Comparison of ENCODE assay signal across 1 cellular context in the genomic region with DNA sequence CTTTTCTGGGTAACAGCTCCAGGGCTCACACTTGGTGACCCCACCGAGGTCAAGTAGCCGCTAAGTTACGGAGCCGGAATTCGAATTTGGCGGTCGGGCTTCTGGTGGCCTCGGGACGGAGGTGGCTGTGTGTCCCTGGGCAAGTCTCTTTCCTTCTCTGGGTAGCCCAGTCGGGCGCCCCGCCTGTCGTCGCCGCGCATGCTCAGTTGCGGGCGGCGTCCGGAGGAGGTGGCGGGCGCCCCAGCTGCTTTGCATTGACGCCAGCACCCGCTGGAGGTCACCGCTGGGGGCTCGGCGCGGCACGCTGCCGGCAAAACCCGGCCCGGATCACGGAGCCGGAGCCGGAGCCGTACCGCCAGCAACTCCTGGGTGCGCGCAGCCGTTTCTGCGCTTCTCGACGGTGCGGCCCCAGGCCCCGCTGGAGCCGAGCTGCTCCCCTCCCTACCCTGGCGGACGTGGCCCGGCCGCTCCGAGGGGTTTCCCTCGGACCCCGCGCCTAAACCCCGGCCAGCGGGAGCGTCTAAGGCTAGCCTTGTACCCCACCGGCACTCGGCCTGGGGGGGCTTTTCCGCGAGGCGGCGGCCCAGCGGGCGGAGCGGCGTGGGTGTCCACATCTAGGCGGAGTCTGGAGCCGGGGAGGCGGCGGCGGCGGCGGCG.
A peak's percentile ranks its signal among the peaks of the same experiment; 100 is the strongest.
TF ChIP-seq lines count a peak whose summit lies in the region.

No MANE protein-coding gene starts in this region.

TF ChIP-seq in K562, 482 proteins besides CTCF, POLR2A, EP300 and RAD21 (continued from another document and continues in another):
- TF ChIP-seq DIDO1 (tag; IDR thresholded peaks at IDR 0.05; ENCODE audit: low read depth) (no peak), SIN3A (IDR thresholded peaks at IDR 0.05; ENCODE audit: borderline replicate concordance in 2 of 2, control insufficient read depth in 1 of 2, low read depth in 2 of 2, low read length in 2 of 2) (peak in 1 of 2 experiments; percentile 73; a peak in 1 of 4 replicates), RUNX1 (IDR thresholded peaks at IDR 0.05; ENCODE audit: low read depth) (0 out of 2 replicates have a peak, but pooled peaks have one; percentile 30), FOXK1 (CRISPR knock-in tag; IDR thresholded peaks at IDR 0.05; ENCODE audit: borderline replicate concordance) (peak; percentile 85; the same call in 1 of the 2 replicates), NR2C1 (IDR thresholded peaks at IDR 0.05) (peak; percentile 92), NR2C1 (tag; IDR thresholded peaks at IDR 0.05) (peak; percentile 96), ZNF584 (CRISPR knock-in tag; IDR thresholded peaks at IDR 0.05; ENCODE audit: low read depth) (no peak), YY1 (IDR thresholded peaks at IDR 0.05; ENCODE audit: borderline replicate concordance in 1 of 3, control insufficient read depth in 1 of 3, extremely low read depth in 1 of 3, insufficient read depth in 3 of 3, insufficient read length in 1 of 3, insufficient replicate concordance in 2 of 3, low read depth in 1 of 3, low read length in 2 of 3) (peak in 2 of 3 experiments; percentile 71 to 80), TBL1XR1 (IDR thresholded peaks at IDR 0.05; ENCODE audit: low read length in 2 of 2) (peak; percentile 18 to 25; a peak in 1 of 4 replicates), RB1 (IDR thresholded peaks at IDR 0.05; ENCODE audit: low read depth) (peak; percentile 94), BCOR (IDR thresholded peaks at IDR 0.05) (peak; percentile 76; the same call in 1 of the 2 replicates), MTA2 (IDR thresholded peaks at IDR 0.05; ENCODE audit: low read depth) (no peak), PCBP1 (IDR thresholded peaks at IDR 0.05; ENCODE audit: low read depth, low read length, poor library complexity, severe bottlenecking) (peak; percentile 83), PCBP2 (IDR thresholded peaks at IDR 0.05; ENCODE audit: low read depth, low read length, poor library complexity, severe bottlenecking) (no peak), ZNF347 (CRISPR knock-in tag; IDR thresholded peaks at IDR 0.05; ENCODE audit: low read depth) (no peak), KDM2B (CRISPR knock-in tag; IDR thresholded peaks at IDR 0.05) (peak; percentile 80; the same call in 1 of the 2 replicates), KDM1A (IDR thresholded peaks at IDR 0.05) (peak; percentile 29 to 50; a peak in 2 of 4 replicates), L3MBTL2 (IDR thresholded peaks at IDR 0.05) (0 out of 2 replicates have a peak, but pooled peaks have one; percentile 47), NCOR1 (IDR thresholded peaks at IDR 0.05) (peak; percentile 60), SIX5 (IDR thresholded peaks at IDR 0.05; ENCODE audit: borderline replicate concordance in 1 of 2, insufficient read depth in 1 of 2, low read depth in 1 of 2, low read length in 2 of 2) (no peak), GTF2F1 (IDR thresholded peaks at IDR 0.05; ENCODE audit: low read depth, low read length) (0 out of 2 replicates have a peak, but pooled peaks have one; percentile 38), ZNF175 (CRISPR knock-in tag; IDR thresholded peaks at IDR 0.05; ENCODE audit: low read depth) (peak; percentile 57; the same call in 1 of the 2 replicates), NRF1 (conservative IDR thresholded peaks at IDR 0.05 in 1 of 2, IDR thresholded peaks at IDR 0.05 in 1 of 2) (peak; percentile 94 to 95), IRF2 (CRISPR knock-in tag; IDR thresholded peaks at IDR 0.05) (no peak), ATF1 (CRISPR knock-in tag; IDR thresholded peaks at IDR 0.05) (peak; percentile 50), ATF1 (tag; IDR thresholded peaks at IDR 0.05) (peak; percentile 92), ADNP (tag; IDR thresholded peaks at IDR 0.05) (peak; percentile 66; the same call in 1 of the 2 replicates), MCM2 (IDR thresholded peaks at IDR 0.05; ENCODE audit: low read depth) (no peak), ZNF586 (CRISPR knock-in tag; conservative IDR thresholded peaks at IDR 0.05) (no peak), ZNF184 (CRISPR knock-in tag; IDR thresholded peaks at IDR 0.05) (no peak), STAT5B (CRISPR knock-in tag; IDR thresholded peaks at IDR 0.05) (no peak), ZNF146 (CRISPR knock-in tag; IDR thresholded peaks at IDR 0.05; ENCODE audit: unreplicated experiment) (no peak), CXXC5 (CRISPR knock-in tag; IDR thresholded peaks at IDR 0.05) (peak; percentile 96), CHD4 (IDR thresholded peaks at IDR 0.05; ENCODE audit: insufficient read depth, insufficient replicate concordance, low read depth, low read length, poor library complexity, severe bottlenecking) (no peak), SETDB1 (IDR thresholded peaks at IDR 0.05; ENCODE audit: low read length) (peak; percentile 25), DPF2 (IDR thresholded peaks at IDR 0.05) (no peak), SRSF1 (IDR thresholded peaks at IDR 0.05; ENCODE audit: low read depth, low read length) (peak; percentile 13; the same call in 1 of the 2 replicates), NUFIP1 (IDR thresholded peaks at IDR 0.05; ENCODE audit: partially characterized antibody) (no peak)
- TF ChIP-seq, protein P1, sequence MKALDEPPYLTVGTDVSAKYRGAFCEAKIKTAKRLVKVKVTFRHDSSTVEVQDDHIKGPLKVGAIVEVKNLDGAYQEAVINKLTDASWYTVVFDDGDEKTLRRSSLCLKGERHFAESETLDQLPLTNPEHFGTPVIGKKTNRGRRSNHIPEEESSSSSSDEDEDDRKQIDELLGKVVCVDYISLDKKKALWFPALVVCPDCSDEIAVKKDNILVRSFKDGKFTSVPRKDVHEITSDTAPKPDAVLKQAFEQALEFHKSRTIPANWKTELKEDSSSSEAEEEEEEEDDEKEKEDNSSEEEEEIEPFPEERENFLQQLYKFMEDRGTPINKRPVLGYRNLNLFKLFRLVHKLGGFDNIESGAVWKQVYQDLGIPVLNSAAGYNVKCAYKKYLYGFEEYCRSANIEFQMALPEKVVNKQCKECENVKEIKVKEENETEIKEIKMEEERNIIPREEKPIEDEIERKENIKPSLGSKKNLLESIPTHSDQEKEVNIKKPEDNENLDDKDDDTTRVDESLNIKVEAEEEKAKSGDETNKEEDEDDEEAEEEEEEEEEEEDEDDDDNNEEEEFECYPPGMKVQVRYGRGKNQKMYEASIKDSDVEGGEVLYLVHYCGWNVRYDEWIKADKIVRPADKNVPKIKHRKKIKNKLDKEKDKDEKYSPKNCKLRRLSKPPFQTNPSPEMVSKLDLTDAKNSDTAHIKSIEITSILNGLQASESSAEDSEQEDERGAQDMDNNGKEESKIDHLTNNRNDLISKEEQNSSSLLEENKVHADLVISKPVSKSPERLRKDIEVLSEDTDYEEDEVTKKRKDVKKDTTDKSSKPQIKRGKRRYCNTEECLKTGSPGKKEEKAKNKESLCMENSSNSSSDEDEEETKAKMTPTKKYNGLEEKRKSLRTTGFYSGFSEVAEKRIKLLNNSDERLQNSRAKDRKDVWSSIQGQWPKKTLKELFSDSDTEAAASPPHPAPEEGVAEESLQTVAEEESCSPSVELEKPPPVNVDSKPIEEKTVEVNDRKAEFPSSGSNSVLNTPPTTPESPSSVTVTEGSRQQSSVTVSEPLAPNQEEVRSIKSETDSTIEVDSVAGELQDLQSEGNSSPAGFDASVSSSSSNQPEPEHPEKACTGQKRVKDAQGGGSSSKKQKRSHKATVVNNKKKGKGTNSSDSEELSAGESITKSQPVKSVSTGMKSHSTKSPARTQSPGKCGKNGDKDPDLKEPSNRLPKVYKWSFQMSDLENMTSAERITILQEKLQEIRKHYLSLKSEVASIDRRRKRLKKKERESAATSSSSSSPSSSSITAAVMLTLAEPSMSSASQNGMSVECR (CRISPR knock-in tag; IDR thresholded peaks at IDR 0.05): peak; percentile 11; the same call in 1 of the 2 replicates
- TF ChIP-seq, protein P2, sequence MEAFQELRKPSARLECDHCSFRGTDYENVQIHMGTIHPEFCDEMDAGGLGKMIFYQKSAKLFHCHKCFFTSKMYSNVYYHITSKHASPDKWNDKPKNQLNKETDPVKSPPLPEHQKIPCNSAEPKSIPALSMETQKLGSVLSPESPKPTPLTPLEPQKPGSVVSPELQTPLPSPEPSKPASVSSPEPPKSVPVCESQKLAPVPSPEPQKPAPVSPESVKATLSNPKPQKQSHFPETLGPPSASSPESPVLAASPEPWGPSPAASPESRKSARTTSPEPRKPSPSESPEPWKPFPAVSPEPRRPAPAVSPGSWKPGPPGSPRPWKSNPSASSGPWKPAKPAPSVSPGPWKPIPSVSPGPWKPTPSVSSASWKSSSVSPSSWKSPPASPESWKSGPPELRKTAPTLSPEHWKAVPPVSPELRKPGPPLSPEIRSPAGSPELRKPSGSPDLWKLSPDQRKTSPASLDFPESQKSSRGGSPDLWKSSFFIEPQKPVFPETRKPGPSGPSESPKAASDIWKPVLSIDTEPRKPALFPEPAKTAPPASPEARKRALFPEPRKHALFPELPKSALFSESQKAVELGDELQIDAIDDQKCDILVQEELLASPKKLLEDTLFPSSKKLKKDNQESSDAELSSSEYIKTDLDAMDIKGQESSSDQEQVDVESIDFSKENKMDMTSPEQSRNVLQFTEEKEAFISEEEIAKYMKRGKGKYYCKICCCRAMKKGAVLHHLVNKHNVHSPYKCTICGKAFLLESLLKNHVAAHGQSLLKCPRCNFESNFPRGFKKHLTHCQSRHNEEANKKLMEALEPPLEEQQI (IDR thresholded peaks at IDR 0.05): no peak
- TF ChIP-seq, protein P3, sequence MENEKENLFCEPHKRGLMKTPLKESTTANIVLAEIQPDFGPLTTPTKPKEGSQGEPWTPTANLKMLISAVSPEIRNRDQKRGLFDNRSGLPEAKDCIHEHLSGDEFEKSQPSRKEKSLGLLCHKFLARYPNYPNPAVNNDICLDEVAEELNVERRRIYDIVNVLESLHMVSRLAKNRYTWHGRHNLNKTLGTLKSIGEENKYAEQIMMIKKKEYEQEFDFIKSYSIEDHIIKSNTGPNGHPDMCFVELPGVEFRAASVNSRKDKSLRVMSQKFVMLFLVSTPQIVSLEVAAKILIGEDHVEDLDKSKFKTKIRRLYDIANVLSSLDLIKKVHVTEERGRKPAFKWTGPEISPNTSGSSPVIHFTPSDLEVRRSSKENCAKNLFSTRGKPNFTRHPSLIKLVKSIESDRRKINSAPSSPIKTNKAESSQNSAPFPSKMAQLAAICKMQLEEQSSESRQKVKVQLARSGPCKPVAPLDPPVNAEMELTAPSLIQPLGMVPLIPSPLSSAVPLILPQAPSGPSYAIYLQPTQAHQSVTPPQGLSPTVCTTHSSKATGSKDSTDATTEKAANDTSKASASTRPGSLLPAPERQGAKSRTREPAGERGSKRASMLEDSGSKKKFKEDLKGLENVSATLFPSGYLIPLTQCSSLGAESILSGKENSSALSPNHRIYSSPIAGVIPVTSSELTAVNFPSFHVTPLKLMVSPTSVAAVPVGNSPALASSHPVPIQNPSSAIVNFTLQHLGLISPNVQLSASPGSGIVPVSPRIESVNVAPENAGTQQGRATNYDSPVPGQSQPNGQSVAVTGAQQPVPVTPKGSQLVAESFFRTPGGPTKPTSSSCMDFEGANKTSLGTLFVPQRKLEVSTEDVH (IDR thresholded peaks at IDR 0.05; ENCODE audit: low read depth, partially characterized antibody): peak; percentile 29
- TF ChIP-seq, protein P4, sequence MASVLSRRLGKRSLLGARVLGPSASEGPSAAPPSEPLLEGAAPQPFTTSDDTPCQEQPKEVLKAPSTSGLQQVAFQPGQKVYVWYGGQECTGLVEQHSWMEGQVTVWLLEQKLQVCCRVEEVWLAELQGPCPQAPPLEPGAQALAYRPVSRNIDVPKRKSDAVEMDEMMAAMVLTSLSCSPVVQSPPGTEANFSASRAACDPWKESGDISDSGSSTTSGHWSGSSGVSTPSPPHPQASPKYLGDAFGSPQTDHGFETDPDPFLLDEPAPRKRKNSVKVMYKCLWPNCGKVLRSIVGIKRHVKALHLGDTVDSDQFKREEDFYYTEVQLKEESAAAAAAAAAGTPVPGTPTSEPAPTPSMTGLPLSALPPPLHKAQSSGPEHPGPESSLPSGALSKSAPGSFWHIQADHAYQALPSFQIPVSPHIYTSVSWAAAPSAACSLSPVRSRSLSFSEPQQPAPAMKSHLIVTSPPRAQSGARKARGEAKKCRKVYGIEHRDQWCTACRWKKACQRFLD (CRISPR knock-in tag; IDR thresholded peaks at IDR 0.05): no peak; the same call in 1 of the 2 replicates
- TF ChIP-seq, protein P5, sequence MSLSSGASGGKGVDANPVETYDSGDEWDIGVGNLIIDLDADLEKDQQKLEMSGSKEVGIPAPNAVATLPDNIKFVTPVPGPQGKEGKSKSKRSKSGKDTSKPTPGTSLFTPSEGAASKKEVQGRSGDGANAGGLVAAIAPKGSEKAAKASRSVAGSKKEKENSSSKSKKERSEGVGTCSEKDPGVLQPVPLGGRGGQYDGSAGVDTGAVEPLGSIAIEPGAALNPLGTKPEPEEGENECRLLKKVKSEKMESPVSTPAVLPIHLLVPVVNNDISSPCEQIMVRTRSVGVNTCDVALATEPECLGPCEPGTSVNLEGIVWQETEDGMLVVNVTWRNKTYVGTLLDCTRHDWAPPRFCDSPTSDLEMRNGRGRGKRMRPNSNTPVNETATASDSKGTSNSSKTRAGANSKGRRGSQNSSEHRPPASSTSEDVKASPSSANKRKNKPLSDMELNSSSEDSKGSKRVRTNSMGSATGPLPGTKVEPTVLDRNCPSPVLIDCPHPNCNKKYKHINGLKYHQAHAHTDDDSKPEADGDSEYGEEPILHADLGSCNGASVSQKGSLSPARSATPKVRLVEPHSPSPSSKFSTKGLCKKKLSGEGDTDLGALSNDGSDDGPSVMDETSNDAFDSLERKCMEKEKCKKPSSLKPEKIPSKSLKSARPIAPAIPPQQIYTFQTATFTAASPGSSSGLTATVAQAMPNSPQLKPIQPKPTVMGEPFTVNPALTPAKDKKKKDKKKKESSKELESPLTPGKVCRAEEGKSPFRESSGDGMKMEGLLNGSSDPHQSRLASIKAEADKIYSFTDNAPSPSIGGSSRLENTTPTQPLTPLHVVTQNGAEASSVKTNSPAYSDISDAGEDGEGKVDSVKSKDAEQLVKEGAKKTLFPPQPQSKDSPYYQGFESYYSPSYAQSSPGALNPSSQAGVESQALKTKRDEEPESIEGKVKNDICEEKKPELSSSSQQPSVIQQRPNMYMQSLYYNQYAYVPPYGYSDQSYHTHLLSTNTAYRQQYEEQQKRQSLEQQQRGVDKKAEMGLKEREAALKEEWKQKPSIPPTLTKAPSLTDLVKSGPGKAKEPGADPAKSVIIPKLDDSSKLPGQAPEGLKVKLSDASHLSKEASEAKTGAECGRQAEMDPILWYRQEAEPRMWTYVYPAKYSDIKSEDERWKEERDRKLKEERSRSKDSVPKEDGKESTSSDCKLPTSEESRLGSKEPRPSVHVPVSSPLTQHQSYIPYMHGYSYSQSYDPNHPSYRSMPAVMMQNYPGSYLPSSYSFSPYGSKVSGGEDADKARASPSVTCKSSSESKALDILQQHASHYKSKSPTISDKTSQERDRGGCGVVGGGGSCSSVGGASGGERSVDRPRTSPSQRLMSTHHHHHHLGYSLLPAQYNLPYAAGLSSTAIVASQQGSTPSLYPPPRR (CRISPR knock-in tag; IDR thresholded peaks at IDR 0.05; ENCODE audit: borderline replicate concordance): 0 out of 2 replicates have a peak, but pooled peaks have one; percentile 26
- TF ChIP-seq, protein P6, sequence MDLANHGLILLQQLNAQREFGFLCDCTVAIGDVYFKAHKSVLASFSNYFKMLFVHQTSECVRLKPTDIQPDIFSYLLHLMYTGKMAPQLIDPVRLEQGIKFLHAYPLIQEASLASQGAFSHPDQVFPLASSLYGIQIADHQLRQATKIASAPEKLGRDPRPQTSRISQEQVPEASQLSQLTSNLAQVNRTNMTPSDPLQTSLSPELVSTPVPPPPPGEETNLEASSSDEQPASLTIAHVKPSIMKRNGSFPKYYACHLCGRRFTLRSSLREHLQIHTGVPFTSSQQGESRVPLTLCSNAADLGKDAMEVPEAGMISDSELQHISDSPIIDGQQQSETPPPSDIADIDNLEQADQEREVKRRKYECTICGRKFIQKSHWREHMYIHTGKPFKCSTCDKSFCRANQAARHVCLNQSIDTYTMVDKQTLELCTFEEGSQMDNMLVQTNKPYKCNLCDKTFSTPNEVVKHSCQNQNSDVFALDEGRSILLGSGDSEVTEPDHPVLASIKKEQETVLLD (IDR thresholded peaks at IDR 0.05): 0 out of 2 replicates have a peak, but pooled peaks have one; percentile 40
